Comparison of ENCODE assay signal across 22 cellular contexts in the genomic region with DNA sequence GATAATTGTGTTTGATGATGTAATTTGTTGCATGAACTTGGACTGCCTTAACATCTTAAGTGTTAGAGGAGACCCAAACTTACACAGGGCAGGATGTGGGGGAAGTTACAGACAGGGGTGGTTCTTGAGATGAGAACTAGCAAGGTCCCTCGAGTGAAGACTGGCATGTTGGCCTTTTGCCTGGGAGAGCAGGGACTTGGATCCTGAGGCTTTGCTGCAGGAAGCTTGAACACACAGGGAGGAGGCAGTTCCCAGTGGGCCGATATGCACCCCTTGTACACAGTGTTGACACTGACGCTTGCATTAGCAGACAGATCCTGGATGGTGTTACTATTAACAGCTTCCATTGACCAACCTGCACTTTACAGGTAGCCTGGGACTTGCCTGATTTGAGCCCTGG. TPM values are rescaled to one million over a fixed set of nuclear protein-coding genes. Genes with fewer than 3 reads are reported as not detected.
DNase-seq lines count a peak whose midpoint lies in the region; ATAC-seq and TF ChIP-seq lines count a peak whose summit lies in the region.
"Had no signal": no experiment of that assay in that cellular context is flagged by ENCODE, and none has a peak within 500 bp of the region (broad histone marks: within the 10 kb centered on the region; RNA-seq: fewer than 3 reads in every experiment).

No MANE protein-coding gene starts in this region.

- H3K27ac ChIP-seq in gastroesophageal sphincter: no peak overlapping the region
- H3K27ac ChIP-seq: cardiac muscle cell, esophagus muscularis mucosa, right atrium auricular region, upper lobe of right lung had no signal

- H3K36me3 ChIP-seq in mucosa of descending colon (ENCODE audit: low read depth) (no peaks in the 10 kb centered on the region), gastroesophageal sphincter (no peaks in the 10 kb centered on the region)
- H3K36me3 ChIP-seq: cardiac muscle cell, esophagus muscularis mucosa, MG63, right atrium auricular region, upper lobe of right lung had no signal

- H3K27me3 ChIP-seq in gastroesophageal sphincter: no peaks in the 10 kb centered on the region
- H3K27me3 ChIP-seq: cardiac muscle cell, esophagus muscularis mucosa, MG63, right atrium auricular region, upper lobe of right lung had no signal

- TF ChIP-seq CTCF in mucosa of descending colon (IDR thresholded peaks at IDR 0.05) (no peak), nephron progenitor cell (IDR thresholded peaks at IDR 0.05) (no peak), gastroesophageal sphincter (IDR thresholded peaks at IDR 0.05) (no peak)

- 0 to 35% methylated on average over 1 to 2 of the region's 3 CpGs for WGBS in gastroesophageal sphincter (ENCODE audit: low coverage in 1 of 2), 2 donors

- H3K27me3 Mint-ChIP-seq in activated naive CD8-positive, alpha-beta T cell: no peaks in the 10 kb centered on the region
- peaks cover 4% of the 10 kb centered on the region for H3K27me3 Mint-ChIP-seq in activated naive CD8-positive, alpha-beta T cell treated with anti-CD3 and anti-CD28 coated beads for 36 hours
- H3K27me3 Mint-ChIP-seq in activated T-cell treated with anti-CD3 and anti-CD28 coated beads, Interleukin-2, amount 50 U/mL, for 72 hours (ENCODE audit: low read depth): no peaks in the 10 kb centered on the region
- H3K27me3 Mint-ChIP-seq in nephron progenitor cell (ENCODE audit: low read depth, poor library complexity): no peaks in the 10 kb centered on the region

- H3K4me3 ChIP-seq in mucosa of descending colon (no peak overlapping the region), gastroesophageal sphincter (no peak overlapping the region)
- H3K4me3 ChIP-seq: cardiac muscle cell, esophagus muscularis mucosa, MG63, right atrium auricular region, upper lobe of right lung had no signal

- no peak for TF ChIP-seq EP300 in gastroesophageal sphincter (IDR thresholded peaks at IDR 0.05)

- TF ChIP-seq POLR2A in gastroesophageal sphincter (IDR thresholded peaks at IDR 0.05): no peak

- H3K27ac Mint-ChIP-seq in activated naive CD8-positive, alpha-beta T cell: no peak overlapping the region
- H3K27ac Mint-ChIP-seq in activated naive CD8-positive, alpha-beta T cell treated with anti-CD3 and anti-CD28 coated beads for 36 hours: no peak overlapping the region
- no peak overlapping the region for H3K27ac Mint-ChIP-seq in activated T-cell treated with anti-CD3 and anti-CD28 coated beads, Interleukin-2, amount 50 U/mL, for 72 hours
- H3K27ac Mint-ChIP-seq in nephron progenitor cell: no peak overlapping the region

- peak; percentile 67 to 68 for ATAC-seq in activated T-cell treated with anti-CD3 and anti-CD28 coated beads, Interleukin-2, amount 50 U/mL, for 72 hours (replicated peaks in 1 of 2)
- ATAC-seq in mucosa of descending colon: peak; percentile 58
- ATAC-seq in gastroesophageal sphincter: no peak
- ATAC-seq: HepG2, upper lobe of right lung had no signal

- DNase-seq in activated naive CD8-positive, alpha-beta T cell treated with anti-CD3 and anti-CD28 coated beads for 36 hours: no peak
- DNase-seq in activated T-cell treated with anti-CD3 and anti-CD28 coated beads, Interleukin-2, amount 50 U/mL, for 72 hours: peak in 1 of 2 donors; percentile 15
- DNase-seq in mucosa of descending colon: no peak
- no peak for DNase-seq in nephron progenitor cell
- no peak for DNase-seq in NCI-H146 treated with DMSO at 0.1 percent for 48 hours (lab: John Stamatoyannopoulos, UW; ENCODE audit: unreplicated experiment)
- no peak for DNase-seq in NCI-H2196 (lab: John Stamatoyannopoulos, UW; ENCODE audit: unreplicated experiment)
- DNase-seq: Caco-2, MG63, NCI-H1694 treated with DMSO at 0.1 percent for 48 hours, NCI-H345, SW 1271, upper lobe of right lung had no signal

- no peaks in the 10 kb centered on the region for H3K36me3 Mint-ChIP-seq in activated naive CD8-positive, alpha-beta T cell
- H3K36me3 Mint-ChIP-seq in activated naive CD8-positive, alpha-beta T cell treated with anti-CD3 and anti-CD28 coated beads for 36 hours: no peaks in the 10 kb centered on the region
- no peaks in the 10 kb centered on the region for H3K36me3 Mint-ChIP-seq in activated T-cell treated with anti-CD3 and anti-CD28 coated beads, Interleukin-2, amount 50 U/mL, for 72 hours (ENCODE audit: insufficient read depth in 2 of 2)
- peaks cover 5% of the 10 kb centered on the region for H3K36me3 Mint-ChIP-seq in nephron progenitor cell (ENCODE audit: low read depth)

- peak overlapping the region; percentile 71 for H3K4me3 Mint-ChIP-seq in activated naive CD8-positive, alpha-beta T cell
- H3K4me3 Mint-ChIP-seq in activated naive CD8-positive, alpha-beta T cell treated with anti-CD3 and anti-CD28 coated beads for 36 hours: no peak overlapping the region
- peak overlapping the region; percentile 67 to 74 for H3K4me3 Mint-ChIP-seq in activated T-cell treated with anti-CD3 and anti-CD28 coated beads, Interleukin-2, amount 50 U/mL, for 72 hours
- H3K4me3 Mint-ChIP-seq in nephron progenitor cell: no peak overlapping the region

- peaks cover 31% of the 10 kb centered on the region for H3K4me1 Mint-ChIP-seq in activated naive CD8-positive, alpha-beta T cell (ENCODE audit: low read depth)
- H3K4me1 Mint-ChIP-seq in activated naive CD8-positive, alpha-beta T cell treated with anti-CD3 and anti-CD28 coated beads for 36 hours: peaks cover 33% of the 10 kb centered on the region
- peaks cover 40% of the 10 kb centered on the region for H3K4me1 Mint-ChIP-seq in activated T-cell treated with anti-CD3 and anti-CD28 coated beads, Interleukin-2, amount 50 U/mL, for 72 hours (ENCODE audit: low read depth)
- peaks cover 13% of the 10 kb centered on the region for H3K4me1 Mint-ChIP-seq in nephron progenitor cell

- H3K4me1 ChIP-seq in mucosa of descending colon (ENCODE audit: low read depth) (no peaks in the 10 kb centered on the region), gastroesophageal sphincter (no peaks in the 10 kb centered on the region)
- H3K4me1 ChIP-seq: Caco-2, esophagus muscularis mucosa, right atrium auricular region, upper lobe of right lung had no signal

- H3K9me3 ChIP-seq in mucosa of descending colon (no peaks in the 10 kb centered on the region), gastroesophageal sphincter (no peaks in the 10 kb centered on the region)
- H3K9me3 ChIP-seq: Caco-2, MG63, right atrium auricular region, upper lobe of right lung had no signal

- H3K9me3 Mint-ChIP-seq in activated naive CD8-positive, alpha-beta T cell (ENCODE audit: low read depth): no peaks in the 10 kb centered on the region
- H3K9me3 Mint-ChIP-seq in activated naive CD8-positive, alpha-beta T cell treated with anti-CD3 and anti-CD28 coated beads for 36 hours: peaks cover 2% of the 10 kb centered on the region
- no peaks in the 10 kb centered on the region for H3K9me3 Mint-ChIP-seq in activated T-cell treated with anti-CD3 and anti-CD28 coated beads, Interleukin-2, amount 50 U/mL, for 72 hours
- H3K9me3 Mint-ChIP-seq in nephron progenitor cell: peaks cover 10% of the 10 kb centered on the region

- intact Hi-C loops in mucosa of descending colon (cut with DNase I, micrococcal nuclease): no loop called here

RNA-seq across cellular contexts. Expression of a gene that starts 47.5 kb away (rescaled TPM):
- not detected for total RNA-seq in activated naive CD8-positive, alpha-beta T cell treated with anti-CD3 and anti-CD28 coated beads for 36 hours
- total RNA-seq in activated T-cell treated with anti-CD3 and anti-CD28 coated beads, Interleukin-2, amount 50 U/mL, for 72 hours: not detected
- total RNA-seq in mucosa of descending colon (1 to 10 TPM in 2 of 3 donors, under 1 TPM in 1; 0.76 to 2.6 (median 1.4) TPM), gastroesophageal sphincter (not detected)
- total RNA-seq: activated CD8-positive, alpha-beta memory T cell treated with anti-CD3 and anti-CD28 coated beads for 36 hours; Caco-2; esophagus muscularis mucosa; HepG2; liver; mucosa of gallbladder; omental fat pad had no signal

Comparison
In these comparisons a context has a peak if more than half of its experiments do, and no peak if none do; other contexts are left out.
1. H3K4me3 Mint-ChIP-seq: peak in activated naive CD8-positive, alpha-beta T cell (single experiment) and activated T-cell treated with anti-CD3 and anti-CD28 coated beads, Interleukin-2, amount 50 U/mL, for 72 hours (2 of 2); none in activated naive CD8-positive, alpha-beta T cell treated with anti-CD3 and anti-CD28 coated beads for 36 hours (single experiment) and nephron progenitor cell (single experiment).